8 cellular contexts compared by ENCODE assay signal in the genomic region with DNA sequence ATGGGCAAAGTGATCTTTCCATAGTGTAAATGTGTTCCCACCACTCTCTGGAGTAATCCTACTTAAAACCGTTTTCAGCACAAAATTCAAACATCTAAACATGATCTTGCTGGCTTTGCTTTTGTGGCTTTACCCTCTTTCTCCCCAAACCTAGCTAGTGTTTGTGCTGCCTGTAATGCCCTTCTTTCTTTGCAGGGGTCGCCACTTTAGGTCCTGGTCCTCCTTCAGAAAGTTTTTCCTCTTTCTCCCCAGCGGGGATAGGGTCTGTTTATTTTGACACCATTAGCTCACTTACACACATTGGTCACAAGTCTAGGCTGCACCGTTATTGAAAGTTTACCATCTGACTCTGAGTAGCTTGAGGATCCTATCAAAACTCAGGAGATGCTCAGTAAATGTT. TPM values are rescaled to one million over a fixed set of nuclear protein-coding genes. Genes with fewer than 3 reads are reported as not detected.
DNase-seq lines count a peak whose midpoint lies in the region; ATAC-seq and TF ChIP-seq lines count a peak whose summit lies in the region.

No MANE protein-coding gene starts in this region.

- H3K9me3 Mint-ChIP-seq in activated T-cell treated with anti-CD3 and anti-CD28 coated beads, Interleukin-2, amount 50 U/mL, for 24 hours, result no peaks in the 10 kb centered on the region
- peaks cover 7% of the 10 kb centered on the region for H3K9me3 Mint-ChIP-seq in endothelial cell (ENCODE audit: unreplicated experiment)
- no peaks in the 10 kb centered on the region for H3K9me3 Mint-ChIP-seq in stimulated activated naive CD8-positive, alpha-beta T cell treated with anti-CD3 and anti-CD28 coated beads, Interleukin-15, amount 100 ng/mL, for 72 hours

- POLR2A ChIA-PET in GM10248 (lab: Yijun Ruan, JAX), result interaction anchor here (0.6 to 0.7 kb wide), 2 partner anchors 80 to 134 kb away, joined by 3 read pairs; no protein-coding TSS in a partner anchor

- peaks cover 13% of the 10 kb centered on the region for H3K36me3 Mint-ChIP-seq in activated T-cell treated with anti-CD3 and anti-CD28 coated beads, Interleukin-2, amount 50 U/mL, for 24 hours (ENCODE audit: low read depth)
- H3K36me3 Mint-ChIP-seq in endothelial cell (ENCODE audit: low read depth, unreplicated experiment), result peaks cover 15% of the 10 kb centered on the region

- CTCF ChIA-PET in GM10248 (lab: Yijun Ruan, JAX), result interaction anchor here (0.7 to 3.2 kb wide), 7 partner anchors 11 to 464 kb away, joined by 3 to 12 read pairs (median 4); a partner anchor contains a TSS

- TF ChIP-seq CTCF in endothelial cell (IDR thresholded peaks at IDR 0.05; ENCODE audit: unreplicated experiment), result no peak
- no peak for TF ChIP-seq CTCF in GM10248 (IDR thresholded peaks at IDR 0.05; ENCODE audit: control extremely low read depth, extremely low read depth, low read depth, missing control alignments)

- peak overlapping the region; percentile 91 for H3K4me3 Mint-ChIP-seq in activated T-cell treated with anti-CD3 and anti-CD28 coated beads, Interleukin-2, amount 50 U/mL, for 24 hours
- peak overlapping the region; percentile 96 for H3K4me3 Mint-ChIP-seq in endothelial cell (ENCODE audit: unreplicated experiment)
- H3K4me3 Mint-ChIP-seq in stimulated activated naive CD8-positive, alpha-beta T cell treated with anti-CD3 and anti-CD28 coated beads, Interleukin-15, amount 100 ng/mL, for 72 hours, result peak overlapping the region; percentile 94

- H3K4me1 Mint-ChIP-seq in activated T-cell treated with anti-CD3 and anti-CD28 coated beads, Interleukin-2, amount 50 U/mL, for 24 hours (ENCODE audit: low read depth), result peaks cover 18% of the 10 kb centered on the region
- peaks cover 7% of the 10 kb centered on the region for H3K4me1 Mint-ChIP-seq in endothelial cell (ENCODE audit: unreplicated experiment)
- H3K4me1 Mint-ChIP-seq in stimulated activated naive CD8-positive, alpha-beta T cell treated with anti-CD3 and anti-CD28 coated beads, Interleukin-15, amount 100 ng/mL, for 72 hours, result peaks cover 16% of the 10 kb centered on the region

- no peak overlapping the region for H3K27ac Mint-ChIP-seq in activated T-cell treated with anti-CD3 and anti-CD28 coated beads, Interleukin-2, amount 50 U/mL, for 24 hours
- H3K27ac Mint-ChIP-seq in endothelial cell (ENCODE audit: unreplicated experiment), result no peak overlapping the region
- H3K27ac Mint-ChIP-seq in stimulated activated naive CD8-positive, alpha-beta T cell treated with anti-CD3 and anti-CD28 coated beads, Interleukin-15, amount 100 ng/mL, for 72 hours, result no peak overlapping the region

- intact Hi-C loops in posterior vena cava (cut with DNase I), result no loop called here

- no peak for DNase-seq in activated T-cell treated with anti-CD3 and anti-CD28 coated beads, Interleukin-2, amount 50 U/mL, for 24 hours
- DNase-seq in activated T-cell treated with anti-CD3 and anti-CD28 coated beads for 4 hours (no peak), SK-MEL-5 (ENCODE audit: low read depth, low spot score) (peak; percentile 8), endothelial cell (ENCODE audit: low spot score) (no peak), posterior vena cava (ENCODE audit: low spot score) (no peak), GM10248 (ENCODE audit: extremely low spot score) (no peak), NCI-H1417 treated with DMSO at 0.1 percent for 48 hours (lab: John Stamatoyannopoulos, UW) (no peak)
- DNase-seq in stimulated activated naive CD8-positive, alpha-beta T cell treated with anti-CD3 and anti-CD28 coated beads, Interleukin-15, amount 100 ng/mL, for 72 hours, result no peak

- in situ Hi-C loops in SK-MEL-5 (cut with HindIII; ENCODE audit: low pct_unique_long_range_greater_than_20kb, low sequenced_read_pairs), result no loop called here

- H3K27me3 Mint-ChIP-seq in activated T-cell treated with anti-CD3 and anti-CD28 coated beads, Interleukin-2, amount 50 U/mL, for 24 hours, result no peaks in the 10 kb centered on the region
- peaks cover 5% of the 10 kb centered on the region for H3K27me3 Mint-ChIP-seq in endothelial cell (ENCODE audit: unreplicated experiment)
- H3K27me3 Mint-ChIP-seq in stimulated activated naive CD8-positive, alpha-beta T cell treated with anti-CD3 and anti-CD28 coated beads, Interleukin-15, amount 100 ng/mL, for 72 hours, result no peaks in the 10 kb centered on the region

- no peak for ATAC-seq in stimulated activated naive CD8-positive, alpha-beta T cell treated with anti-CD3 and anti-CD28 coated beads, Interleukin-15, amount 100 ng/mL, for 72 hours

RNA-seq across cellular contexts. Expression of a gene that starts 0.7 kb away (rescaled TPM):
- 120 and 160 TPM in 2 replicates for total RNA-seq in SK-MEL-5 (2014; rRNA removed; shearing (Covaris generic))
- 128 and 131 TPM in 2 replicates for polyA plus RNA-seq in SK-MEL-5 (2015; cell fraction: cytosol; rRNA removed)
- 167 and 249 TPM in 2 replicates for polyA plus RNA-seq in SK-MEL-5 (2015; cell fraction: nucleus; rRNA removed)
- total RNA-seq in endothelial cell (ENCODE audit: unreplicated experiment), result 160 TPM
- 100 to 1,000 TPM; 144 to 188 TPM for total RNA-seq in posterior vena cava
